In genomic region chr9:119218293-119218692, GRCh38 we compare ENCODE assay signal across 22 cellular contexts.
DNase-seq lines count a peak whose midpoint lies in the region; ATAC-seq, FAIRE-seq and TF ChIP-seq lines count a peak whose summit lies in the region.
"Had no signal": no experiment of that assay in that cellular context is flagged by ENCODE, and none has a peak within 500 bp of the region (broad histone marks: within the 10 kb centered on the region; RNA-seq: fewer than 3 reads in every experiment).

No MANE protein-coding gene starts in this region.

- no peak overlapping the region for H3K56ac ChIP-seq in mesendoderm (ENCODE audit: low read length)

- no peak overlapping the region for H3K27ac Mint-ChIP-seq in activated naive CD4-positive, alpha-beta T cell treated with anti-CD3 and anti-CD28 coated beads, Interleukin-2, amount 10 ng/mL, durations not matched to agents 7 days and 5 days
- H3K27ac Mint-ChIP-seq: B cell; CD4-positive, alpha-beta T cell; CD8-positive, alpha-beta T cell had no signal

- H3K4me1 ChIP-seq in hepatocyte (ENCODE audit: insufficient read depth) (peaks cover 22% of the 10 kb centered on the region), mucosa of descending colon (ENCODE audit: low read depth) (no peaks in the 10 kb centered on the region), small intestine (ENCODE audit: control insufficient read depth in 2 of 2, insufficient read depth in 1 of 2, low read depth in 1 of 2, low read length in 1 of 2) (no peaks in the 10 kb centered on the region), tibial nerve (peaks cover 0 to 6% (median 0%) of the 10 kb centered on the region in 4 donors), mesendoderm (ENCODE audit: control insufficient read depth, low read depth, low read length) (no peaks in the 10 kb centered on the region)
- H3K4me1 ChIP-seq: A549; BLaER1 treated with 17β-estradiol and CSF1 and Interleukin-3, amounts not matched to agents 10 nM and 100 nM; Caco-2 had no signal

- no peaks in the 10 kb centered on the region for H3K4me1 Mint-ChIP-seq in activated naive CD4-positive, alpha-beta T cell treated with anti-CD3 and anti-CD28 coated beads, Interleukin-2, amount 10 ng/mL, durations not matched to agents 7 days and 5 days
- H3K4me1 Mint-ChIP-seq: B cell had no signal

- H4K5ac ChIP-seq in mesendoderm (ENCODE audit: low read length): no peak overlapping the region

- no peak overlapping the region for H2AFZ ChIP-seq in hepatocyte

- CTCF ChIA-PET in activated naive CD4-positive, alpha-beta T cell treated with anti-CD3 and anti-CD28 coated beads, Interleukin-2, amount 10 ng/mL, durations not matched to agents 7 days and 5 days (lab: Charles Lee): no interaction called here

- H3K36me3 ChIP-seq in hepatocyte (replicated peaks; ENCODE audit: insufficient read depth, low read depth) (no peaks in the 10 kb centered on the region), mucosa of descending colon (ENCODE audit: low read depth) (no peaks in the 10 kb centered on the region), small intestine (ENCODE audit: control insufficient read depth in 2 of 2, insufficient read depth in 2 of 2, low read length in 2 of 2) (no peaks in the 10 kb centered on the region), tibial nerve (no peaks in the 10 kb centered on the region), mesendoderm (ENCODE audit: control insufficient read depth, insufficient read depth, low read length) (no peaks in the 10 kb centered on the region)
- H3K36me3 ChIP-seq: BLaER1 treated with 17β-estradiol and CSF1 and Interleukin-3, amounts not matched to agents 10 nM and 100 nM had no signal

- no peak for TF ChIP-seq POLR2A in tibial nerve (IDR thresholded peaks at IDR 0.05)

- peak; percentile 5 for DNase-seq in MV-4-11 (lab: John Stamatoyannopoulos, UW)
- peak; percentile 28 for DNase-seq in hepatocyte (ENCODE audit: low spot score)
- DNase-seq in mucosa of descending colon: peak in 2 of 3 donors; percentile 16 to 21
- peak; percentile 13 for DNase-seq in small intestine
- DNase-seq in activated naive CD4-positive, alpha-beta T cell treated with anti-CD3 and anti-CD28 coated beads, Interleukin-2, amount 10 ng/mL, durations not matched to agents 7 days and 5 days: no peak
- no peak for DNase-seq in tibial nerve (ENCODE audit: low spot score in 2 of 2)
- no peak for DNase-seq in mesendoderm
- DNase-seq: AML-193; Caco-2; Calu3; CD4-positive, alpha-beta T cell; CD8-positive, alpha-beta T cell; DMS79 treated with DMSO at 0.1 percent for 48 hours; GF-D8 had no signal

- no peaks in the 10 kb centered on the region for H4K20me1 ChIP-seq in hepatocyte (ENCODE audit: insufficient read depth, poor library complexity, severe bottlenecking)
- H4K20me1 ChIP-seq: BLaER1 treated with 17β-estradiol and CSF1 and Interleukin-3, amounts not matched to agents 10 nM and 100 nM had no signal

- H3K9me3 Mint-ChIP-seq in activated naive CD4-positive, alpha-beta T cell treated with anti-CD3 and anti-CD28 coated beads, Interleukin-2, amount 10 ng/mL, durations not matched to agents 7 days and 5 days: peaks cover 3% of the 10 kb centered on the region

- no peak overlapping the region for H2BK5ac ChIP-seq in mesendoderm (ENCODE audit: low read length)

- H3K9ac ChIP-seq in mesendoderm (ENCODE audit: low read length): no peak overlapping the region
- H3K9ac ChIP-seq: BLaER1 treated with 17β-estradiol and CSF1 and Interleukin-3, amounts not matched to agents 10 nM and 100 nM had no signal

- no peaks in the 10 kb centered on the region for H3K9me2 ChIP-seq in hepatocyte (replicated peaks; ENCODE audit: insufficient read depth)

- intact Hi-C loops in mucosa of descending colon (cut with DNase I, micrococcal nuclease): no loop called here

- H3K4ac ChIP-seq in mesendoderm (ENCODE audit: low read depth, low read length): no peak overlapping the region

- no peaks in the 10 kb centered on the region for H3K36me3 Mint-ChIP-seq in activated naive CD4-positive, alpha-beta T cell treated with anti-CD3 and anti-CD28 coated beads, Interleukin-2, amount 10 ng/mL, durations not matched to agents 7 days and 5 days
- H3K36me3 Mint-ChIP-seq: CD8-positive, alpha-beta T cell had no signal

- no peak overlapping the region for H2AK5ac ChIP-seq in mesendoderm (ENCODE audit: low read length)

- no peaks in the 10 kb centered on the region for H3K79me1 ChIP-seq in mesendoderm (ENCODE audit: low read length)

- no peaks in the 10 kb centered on the region for H3K27me3 Mint-ChIP-seq in activated naive CD4-positive, alpha-beta T cell treated with anti-CD3 and anti-CD28 coated beads, Interleukin-2, amount 10 ng/mL, durations not matched to agents 7 days and 5 days
- H3K27me3 Mint-ChIP-seq: B cell; CD4-positive, alpha-beta T cell had no signal

- no peak overlapping the region for H3K4me3 ChIP-seq in hepatocyte
- H3K4me3 ChIP-seq in mucosa of descending colon: no peak overlapping the region
- no peak overlapping the region for H3K4me3 ChIP-seq in small intestine (ENCODE audit: low read depth in 1 of 2, low read length in 2 of 2)
- H3K4me3 ChIP-seq in tibial nerve: no peak overlapping the region
- H3K4me3 ChIP-seq in mesendoderm (ENCODE audit: low read length): no peak overlapping the region
- H3K4me3 ChIP-seq: A549; BLaER1 treated with 17β-estradiol and CSF1 and Interleukin-3, amounts not matched to agents 10 nM and 100 nM had no signal

- H3K4me2 ChIP-seq in hepatocyte (no peak overlapping the region), mesendoderm (ENCODE audit: low read length) (no peak overlapping the region)
- H3K4me2 ChIP-seq: A549; BLaER1 treated with 17β-estradiol and CSF1 and Interleukin-3, amounts not matched to agents 10 nM and 100 nM had no signal

- H2BK15ac ChIP-seq in mesendoderm (replicated peaks; ENCODE audit: low read depth): no peak overlapping the region

- peak; percentile 81 for ATAC-seq in mucosa of descending colon
- ATAC-seq: A549; CD8-positive, alpha-beta T cell had no signal

- H3K23ac ChIP-seq in mesendoderm (ENCODE audit: low read length): no peak overlapping the region

- H3K9me3 ChIP-seq in hepatocyte (ENCODE audit: low read depth) (no peaks in the 10 kb centered on the region), mucosa of descending colon (no peaks in the 10 kb centered on the region), small intestine (ENCODE audit: control insufficient read depth, low read depth) (no peaks in the 10 kb centered on the region), tibial nerve (no peaks in the 10 kb centered on the region)
- H3K9me3 ChIP-seq: A549; BLaER1 treated with 17β-estradiol and CSF1 and Interleukin-3, amounts not matched to agents 10 nM and 100 nM; Caco-2 had no signal

- H3K27me3 ChIP-seq in hepatocyte (no peaks in the 10 kb centered on the region), small intestine (ENCODE audit: control insufficient read depth in 2 of 2, insufficient read depth in 2 of 2, low read length in 2 of 2) (no peaks in the 10 kb centered on the region), tibial nerve (no peaks in the 10 kb centered on the region), mesendoderm (ENCODE audit: insufficient read depth, low read length, poor library complexity) (no peaks in the 10 kb centered on the region)
- H3K27me3 ChIP-seq: BLaER1 treated with 17β-estradiol and CSF1 and Interleukin-3, amounts not matched to agents 10 nM and 100 nM had no signal

- H3K4me3 Mint-ChIP-seq in activated naive CD4-positive, alpha-beta T cell treated with anti-CD3 and anti-CD28 coated beads, Interleukin-2, amount 10 ng/mL, durations not matched to agents 7 days and 5 days: no peak overlapping the region
- H3K4me3 Mint-ChIP-seq: B cell; CD4-positive, alpha-beta T cell; CD8-positive, alpha-beta T cell had no signal

- H3K79me2 ChIP-seq in hepatocyte (no peaks in the 10 kb centered on the region), mesendoderm (ENCODE audit: control insufficient read depth, insufficient read depth, low read length) (no peaks in the 10 kb centered on the region)

- WGBS in hepatocyte (ENCODE audit: low lambda C conversion rate, missing lambda C conversion rate): 59% methylated on average over 7 of the region's 7 CpGs
- 32 to 48% (median 36%) methylated on average over 7 of the region's 7 CpGs for WGBS in small intestine, 3 donors
- WGBS in tibial nerve, 2 donors: 63 to 66% methylated on average over 7 of the region's 7 CpGs
- WGBS in mesendoderm (ENCODE audit: extremely low coverage, insufficient coverage, low lambda C conversion rate): no CpG with 5 or more reads among the region's 7 CpGs

- no peak for TF ChIP-seq EP300 in tibial nerve (IDR thresholded peaks at IDR 0.05)

- H4K8ac ChIP-seq in mesendoderm (ENCODE audit: low read depth, low read length): no peak overlapping the region

- no peak for FAIRE-seq in small intestine (lab: Jason Lieb, UNC)
- FAIRE-seq: A549, D721Med, G401.6, GM12891 had no signal

- no peak overlapping the region for H3K27ac ChIP-seq in hepatocyte
- H3K27ac ChIP-seq in small intestine (ENCODE audit: low read depth in 1 of 2, low read length in 1 of 2): no peak overlapping the region
- H3K27ac ChIP-seq in tibial nerve: no peak overlapping the region
- no peak overlapping the region for H3K27ac ChIP-seq in mesendoderm (ENCODE audit: low read depth, low read length)
- H3K27ac ChIP-seq: 22Rv1; A549; BLaER1 treated with 17β-estradiol and CSF1 and Interleukin-3, amounts not matched to agents 10 nM and 100 nM; C4-2B had no signal

- TF ChIP-seq CTCF in hepatocyte (IDR thresholded peaks at IDR 0.05; ENCODE audit: poor library complexity): no peak
- no peak for TF ChIP-seq CTCF in mucosa of descending colon (IDR thresholded peaks at IDR 0.05)
- TF ChIP-seq CTCF in tibial nerve (IDR thresholded peaks at IDR 0.05): no peak

- H2BK120ac ChIP-seq in mesendoderm (ENCODE audit: low read depth, low read length): no peak overlapping the region

- no peak overlapping the region for H3K18ac ChIP-seq in mesendoderm (ENCODE audit: low read length)

Comparison
In these comparisons a context has a peak if more than half of its experiments do, and no peak if none do; other contexts are left out.
1. DNase-seq: peak in MV-4-11 (single experiment), hepatocyte (single experiment), mucosa of descending colon (2 of 3) and small intestine (single experiment); none in activated naive CD4-positive, alpha-beta T cell treated with anti-CD3 and anti-CD28 coated beads, Interleukin-2, amount 10 ng/mL, durations not matched to agents 7 days and 5 days (single experiment), tibial nerve (0 of 2) and mesendoderm (single experiment).